Comparison of ENCODE assay signal across 1 cellular context in genomic region chr11:133983660-133984316, GRCh38.
TF ChIP-seq lines count a peak whose summit lies in the region.

No MANE protein-coding gene starts in this region.

TF ChIP-seq in GM23338, 12 proteins besides CTCF, POLR2A, EP300 and RAD21 (continued from another document):
- TF ChIP-seq, protein P1, sequence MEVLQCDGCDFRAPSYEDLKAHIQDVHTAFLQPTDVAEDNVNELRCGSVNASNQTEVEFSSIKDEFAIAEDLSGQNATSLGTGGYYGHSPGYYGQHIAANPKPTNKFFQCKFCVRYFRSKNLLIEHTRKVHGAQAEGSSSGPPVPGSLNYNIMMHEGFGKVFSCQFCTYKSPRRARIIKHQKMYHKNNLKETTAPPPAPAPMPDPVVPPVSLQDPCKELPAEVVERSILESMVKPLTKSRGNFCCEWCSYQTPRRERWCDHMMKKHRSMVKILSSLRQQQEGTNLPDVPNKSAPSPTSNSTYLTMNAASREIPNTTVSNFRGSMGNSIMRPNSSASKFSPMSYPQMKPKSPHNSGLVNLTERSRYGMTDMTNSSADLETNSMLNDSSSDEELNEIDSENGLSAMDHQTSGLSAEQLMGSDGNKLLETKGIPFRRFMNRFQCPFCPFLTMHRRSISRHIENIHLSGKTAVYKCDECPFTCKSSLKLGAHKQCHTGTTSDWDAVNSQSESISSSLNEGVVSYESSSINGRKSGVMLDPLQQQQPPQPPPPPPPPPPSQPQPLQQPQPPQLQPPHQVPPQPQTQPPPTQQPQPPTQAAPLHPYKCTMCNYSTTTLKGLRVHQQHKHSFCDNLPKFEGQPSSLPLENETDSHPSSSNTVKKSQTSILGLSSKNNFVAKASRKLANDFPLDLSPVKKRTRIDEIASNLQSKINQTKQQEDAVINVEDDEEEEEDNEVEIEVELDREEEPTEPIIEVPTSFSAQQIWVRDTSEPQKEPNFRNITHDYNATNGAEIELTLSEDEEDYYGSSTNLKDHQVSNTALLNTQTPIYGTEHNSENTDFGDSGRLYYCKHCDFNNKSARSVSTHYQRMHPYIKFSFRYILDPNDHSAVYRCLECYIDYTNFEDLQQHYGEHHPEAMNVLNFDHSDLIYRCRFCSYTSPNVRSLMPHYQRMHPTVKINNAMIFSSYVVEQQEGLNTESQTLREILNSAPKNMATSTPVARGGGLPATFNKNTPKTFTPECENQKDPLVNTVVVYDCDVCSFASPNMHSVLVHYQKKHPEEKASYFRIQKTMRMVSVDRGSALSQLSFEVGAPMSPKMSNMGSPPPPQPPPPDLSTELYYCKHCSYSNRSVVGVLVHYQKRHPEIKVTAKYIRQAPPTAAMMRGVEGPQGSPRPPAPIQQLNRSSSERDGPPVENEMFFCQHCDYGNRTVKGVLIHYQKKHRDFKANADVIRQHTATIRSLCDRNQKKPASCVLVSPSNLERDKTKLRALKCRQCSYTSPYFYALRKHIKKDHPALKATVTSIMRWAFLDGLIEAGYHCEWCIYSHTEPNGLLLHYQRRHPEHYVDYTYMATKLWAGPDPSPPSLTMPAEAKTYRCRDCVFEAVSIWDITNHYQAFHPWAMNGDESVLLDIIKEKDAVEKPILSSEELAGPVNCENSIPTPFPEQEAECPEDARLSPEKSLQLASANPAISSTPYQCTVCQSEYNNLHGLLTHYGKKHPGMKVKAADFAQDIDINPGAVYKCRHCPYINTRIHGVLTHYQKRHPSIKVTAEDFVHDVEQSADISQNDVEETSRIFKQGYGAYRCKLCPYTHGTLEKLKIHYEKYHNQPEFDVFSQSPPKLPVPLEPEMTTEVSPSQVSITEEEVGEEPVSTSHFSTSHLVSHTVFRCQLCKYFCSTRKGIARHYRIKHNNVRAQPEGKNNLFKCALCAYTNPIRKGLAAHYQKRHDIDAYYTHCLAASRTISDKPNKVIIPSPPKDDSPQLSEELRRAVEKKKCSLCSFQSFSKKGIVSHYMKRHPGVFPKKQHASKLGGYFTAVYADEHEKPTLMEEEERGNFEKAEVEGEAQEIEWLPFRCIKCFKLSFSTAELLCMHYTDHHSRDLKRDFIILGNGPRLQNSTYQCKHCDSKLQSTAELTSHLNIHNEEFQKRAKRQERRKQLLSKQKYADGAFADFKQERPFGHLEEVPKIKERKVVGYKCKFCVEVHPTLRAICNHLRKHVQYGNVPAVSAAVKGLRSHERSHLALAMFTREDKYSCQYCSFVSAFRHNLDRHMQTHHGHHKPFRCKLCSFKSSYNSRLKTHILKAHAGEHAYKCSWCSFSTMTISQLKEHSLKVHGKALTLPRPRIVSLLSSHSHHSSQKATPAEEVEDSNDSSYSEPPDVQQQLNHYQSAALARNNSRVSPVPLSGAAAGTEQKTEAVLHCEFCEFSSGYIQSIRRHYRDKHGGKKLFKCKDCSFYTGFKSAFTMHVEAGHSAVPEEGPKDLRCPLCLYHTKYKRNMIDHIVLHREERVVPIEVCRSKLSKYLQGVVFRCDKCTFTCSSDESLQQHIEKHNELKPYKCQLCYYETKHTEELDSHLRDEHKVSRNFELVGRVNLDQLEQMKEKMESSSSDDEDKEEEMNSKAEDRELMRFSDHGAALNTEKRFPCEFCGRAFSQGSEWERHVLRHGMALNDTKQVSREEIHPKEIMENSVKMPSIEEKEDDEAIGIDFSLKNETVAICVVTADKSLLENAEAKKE (CRISPR knock-in tag; IDR thresholded peaks at IDR 0.05) = no peak
- TF ChIP-seq CREB1 (CRISPR knock-in tag; IDR thresholded peaks at IDR 0.05; ENCODE audit: low read depth) (no peak), JUNB (IDR thresholded peaks at IDR 0.05; ENCODE audit: unreplicated experiment) (no peak), ZNF331 (CRISPR knock-in tag; IDR thresholded peaks at IDR 0.05; ENCODE audit: low read depth) (no peak)
